ENCODE assay signal across 12 cellular contexts in genomic region chr7:64312826-64313225, GRCh38. TPM values are rescaled to one million over a fixed set of nuclear protein-coding genes. Genes with fewer than 3 reads are reported as not detected.
A peak's percentile ranks its signal among the peaks of the same experiment; 100 is the strongest.
DNase-seq lines count a peak whose midpoint lies in the region; ATAC-seq and TF ChIP-seq lines count a peak whose summit lies in the region.
"Had no signal": no experiment of that assay in that cellular context is flagged by ENCODE, and none has a peak within 500 bp of the region (broad histone marks: within the 10 kb centered on the region; RNA-seq: fewer than 3 reads in every experiment).

No MANE protein-coding gene starts in this region.

- peak overlapping the region; percentile 87 for H3K27ac ChIP-seq in suprapubic skin

- intact Hi-C loops in activated naive CD4-positive, alpha-beta T cell treated with anti-CD3 and anti-CD28 coated beads for 36 hours (cut with micrococcal nuclease) = loop anchor here (1.0 to 2.0 kb wide), 8 partner anchors 8 to 1060 kb away; partner anchors contain the start of genes ERV3-1, ZNF107, ZNF138 and ZNF273
- intact Hi-C loops in activated B cell treated with CpG ODN at 0.5 μM for 24 hours (cut with micrococcal nuclease) (no loop called here), mucosa of descending colon (cut with DNase I, micrococcal nuclease) (no loop called here)

- H3K4me1 ChIP-seq in suprapubic skin (peaks cover 25% of the 10 kb centered on the region), mucosa of descending colon (ENCODE audit: low read depth) (peaks cover 9% of the 10 kb centered on the region)

- DNase-seq in activated naive CD4-positive, alpha-beta T cell treated with anti-CD3 and anti-CD28 coated beads for 36 hours = peak; percentile 54
- no peak for DNase-seq in activated naive CD4-positive, alpha-beta T cell treated with anti-CD3 and anti-CD28 coated beads, Interleukin-2, amount 50 U/mL, for 16 hours
- DNase-seq in activated B cell treated with CpG ODN at 0.5 μM for 24 hours = no peak
- no peak for DNase-seq in suprapubic skin (ENCODE audit: low spot score in 2 of 2)
- DNase-seq in mucosa of descending colon = no peak
- DNase-seq: effector memory CD4-positive, alpha-beta T cell; gastrocnemius medialis; NCI-H2029 treated with DMSO at 0.1 percent for 48 hours had no signal

- H3K4me3 ChIP-seq in suprapubic skin = no peak overlapping the region
- H3K4me3 ChIP-seq in mucosa of descending colon = no peak overlapping the region
- H3K4me3 ChIP-seq: GM12878 had no signal

- no peak for TF ChIP-seq CTCF in activated B cell treated with CpG ODN at 0.5 μM for 24 hours (IDR thresholded peaks at IDR 0.05)
- no peak for TF ChIP-seq CTCF in suprapubic skin (IDR thresholded peaks at IDR 0.05)
- TF ChIP-seq CTCF in mucosa of descending colon (IDR thresholded peaks at IDR 0.05) = no peak

- peaks cover 34% of the 10 kb centered on the region for H3K36me3 Mint-ChIP-seq in activated naive CD4-positive, alpha-beta T cell treated with anti-CD3 and anti-CD28 coated beads for 36 hours (ENCODE audit: low read depth)
- H3K36me3 Mint-ChIP-seq in activated B cell treated with CpG ODN at 0.5 μM for 24 hours (ENCODE audit: low read depth) = peaks cover 16% of the 10 kb centered on the region

- WGBS in suprapubic skin = 57% methylated on average over 2 of the region's 2 CpGs

- no peak for TF ChIP-seq POLR2A in suprapubic skin (IDR thresholded peaks at IDR 0.05)

- no peaks in the 10 kb centered on the region for H3K27me3 Mint-ChIP-seq in activated naive CD4-positive, alpha-beta T cell treated with anti-CD3 and anti-CD28 coated beads for 36 hours (ENCODE audit: low read depth)
- H3K27me3 Mint-ChIP-seq in activated B cell treated with CpG ODN at 0.5 μM for 24 hours = no peaks in the 10 kb centered on the region

- H3K9me3 Mint-ChIP-seq in activated naive CD4-positive, alpha-beta T cell treated with anti-CD3 and anti-CD28 coated beads for 36 hours = peaks cover 2% of the 10 kb centered on the region
- H3K9me3 Mint-ChIP-seq in activated B cell treated with CpG ODN at 0.5 μM for 24 hours = no peaks in the 10 kb centered on the region

- CTCF ChIA-PET in activated naive CD4-positive, alpha-beta T cell treated with anti-CD3 and anti-CD28 coated beads for 36 hours (lab: Charles Lee) = interaction anchor here (0.6 to 1.9 kb wide), 2 partner anchors 8 to 949 kb away, joined by 4 to 6 read pairs; no protein-coding TSS in a partner anchor
- CTCF ChIA-PET in activated B cell treated with CpG ODN at 0.5 μM for 24 hours (lab: Charles Lee) = interaction anchor here (0.6 kb wide), 1 partner anchor 12 kb away, joined by 5 read pairs; no protein-coding TSS in a partner anchor

- no peaks in the 10 kb centered on the region for H3K27me3 ChIP-seq in suprapubic skin
- H3K27me3 ChIP-seq: gastrocnemius medialis had no signal

- no peak for TF ChIP-seq EP300 in suprapubic skin (IDR thresholded peaks at IDR 0.05)

- H3K36me3 ChIP-seq in suprapubic skin (no peaks in the 10 kb centered on the region), mucosa of descending colon (ENCODE audit: low read depth) (no peaks in the 10 kb centered on the region)
- H3K36me3 ChIP-seq: gastrocnemius medialis had no signal

- peaks cover 36% of the 10 kb centered on the region for H3K4me1 Mint-ChIP-seq in activated naive CD4-positive, alpha-beta T cell treated with anti-CD3 and anti-CD28 coated beads for 36 hours (ENCODE audit: low read depth)
- H3K4me1 Mint-ChIP-seq in activated B cell treated with CpG ODN at 0.5 μM for 24 hours = peaks cover 39% of the 10 kb centered on the region

- POLR2A ChIA-PET in activated B cell treated with CpG ODN at 0.5 μM for 24 hours (lab: Charles Lee) = interaction anchor here (9.0 kb wide), 1 partner anchor 7 kb away, joined by 108 read pairs; no protein-coding TSS in a partner anchor

- ATAC-seq in activated B cell treated with CpG ODN at 0.5 μM for 24 hours (ENCODE audit: low read depth) (no peak), esophagus mucosa (peak; percentile 11), mucosa of descending colon (no peak), HG03460 (IDR thresholded peaks at IDR 0.05; ENCODE audit: unreplicated experiment) (no peak), HG03108 (IDR thresholded peaks at IDR 0.05; ENCODE audit: unreplicated experiment) (no peak)

- H3K27ac Mint-ChIP-seq in activated naive CD4-positive, alpha-beta T cell treated with anti-CD3 and anti-CD28 coated beads for 36 hours = peak overlapping the region; percentile 97
- H3K27ac Mint-ChIP-seq in activated B cell treated with CpG ODN at 0.5 μM for 24 hours = peak overlapping the region; percentile 99

- H3K9me3 ChIP-seq in suprapubic skin (no peaks in the 10 kb centered on the region), mucosa of descending colon (no peaks in the 10 kb centered on the region)
- H3K9me3 ChIP-seq: gastrocnemius medialis had no signal

- peak overlapping the region; percentile 99 for H3K4me3 Mint-ChIP-seq in activated naive CD4-positive, alpha-beta T cell treated with anti-CD3 and anti-CD28 coated beads for 36 hours
- no peak overlapping the region for H3K4me3 Mint-ChIP-seq in activated B cell treated with CpG ODN at 0.5 μM for 24 hours

RNA-seq across cellular contexts. Expression of gene ZNF736, which starts 0.9 kb away (rescaled TPM):
- total RNA-seq in activated naive CD4-positive, alpha-beta T cell treated with anti-CD3 and anti-CD28 coated beads for 36 hours = 10 to 100 TPM; 22.7 to 24.0 TPM
- total RNA-seq in activated B cell treated with CpG ODN at 0.5 μM for 24 hours = 54.4 and 71.6 TPM in 2 replicates
- 4.2 TPM for total RNA-seq in esophagus mucosa
- total RNA-seq in suprapubic skin = 10 to 100 TPM in 1 of 4 donors, 1 to 10 TPM in 3; 6.0 to 28.6 (median 8.0) TPM
- 10 to 100 TPM; 11.0 to 14.0 (median 11.7) TPM for total RNA-seq in mucosa of descending colon
